ENCODE assay signal across 27 cellular contexts in genomic region chr12:13069380-13069779, GRCh38.
"Had no signal": no experiment of that assay in that cellular context is flagged by ENCODE, and none has a peak within 500 bp of the region (broad histone marks: within the 10 kb centered on the region; RNA-seq: fewer than 3 reads in every experiment).

No MANE protein-coding gene starts in this region.

- H3K9me3 Mint-ChIP-seq: activated B cell treated with CpG ODN at 0.5 μM for 24 hours; activated CD4-positive, alpha-beta memory T cell treated with anti-CD3 and anti-CD28 coated beads, Interleukin-2, amount 10 ng/mL, durations not matched to agents 7 days and 5 days; activated naive CD4-positive, alpha-beta T cell treated with anti-CD3 and anti-CD28 coated beads, Interleukin-2, amount 50 U/mL, for 24 hours; activated naive CD8-positive, alpha-beta T cell treated with anti-CD3 and anti-CD28 coated beads, Interleukin-2, amount 10 ng/mL, durations not matched to agents 7 days and 5 days; activated T-cell treated with anti-CD3 and anti-CD28 coated beads, Interleukin-2, amount 50 U/mL, for 24 hours; activated T-helper 2 cell treated with anti-CD3 and anti-CD28 coated beads, Interferon-gamma antibody, Interleukin-2, Interleukin-4, amounts not matched to agents 10 μg/mL and 5 μg/mL and 100 μg/mL, durations not matched to agents 14 hours and 24 hours and 36 hours; central memory CD8-positive, alpha-beta T cell; T-cell had no signal

- H3K27ac Mint-ChIP-seq: activated B cell treated with CpG ODN at 0.5 μM for 24 hours; activated CD4-positive, alpha-beta memory T cell treated with anti-CD3 and anti-CD28 coated beads, Interleukin-2, amount 10 ng/mL, durations not matched to agents 7 days and 5 days; activated naive CD4-positive, alpha-beta T cell treated with anti-CD3 and anti-CD28 coated beads, Interleukin-2, amount 50 U/mL, for 24 hours; activated naive CD8-positive, alpha-beta T cell treated with anti-CD3 and anti-CD28 coated beads, Interleukin-2, amount 10 ng/mL, durations not matched to agents 7 days and 5 days; activated T-cell treated with anti-CD3 and anti-CD28 coated beads, Interleukin-2, amount 50 U/mL, for 24 hours; activated T-helper 2 cell treated with anti-CD3 and anti-CD28 coated beads, Interferon-gamma antibody, Interleukin-2, Interleukin-4, amounts not matched to agents 10 μg/mL and 5 μg/mL and 100 μg/mL, durations not matched to agents 14 hours and 24 hours and 36 hours; T-cell had no signal

- H3K4me3 Mint-ChIP-seq: activated B cell treated with CpG ODN at 0.5 μM for 24 hours; activated CD4-positive, alpha-beta memory T cell treated with anti-CD3 and anti-CD28 coated beads, Interleukin-2, amount 10 ng/mL, durations not matched to agents 7 days and 5 days; activated naive CD4-positive, alpha-beta T cell treated with anti-CD3 and anti-CD28 coated beads, Interleukin-2, amount 50 U/mL, for 24 hours; activated naive CD8-positive, alpha-beta T cell treated with anti-CD3 and anti-CD28 coated beads, Interleukin-2, amount 10 ng/mL, durations not matched to agents 7 days and 5 days; activated T-cell treated with anti-CD3 and anti-CD28 coated beads, Interleukin-2, amount 50 U/mL, for 24 hours; central memory CD8-positive, alpha-beta T cell; T-cell had no signal

- H3K4me1 Mint-ChIP-seq: activated B cell treated with CpG ODN at 0.5 μM for 24 hours; activated naive CD4-positive, alpha-beta T cell treated with anti-CD3 and anti-CD28 coated beads, Interleukin-2, amount 50 U/mL, for 24 hours had no signal

- DNase-seq: activated B cell treated with CpG ODN at 0.5 μM for 24 hours; activated CD4-positive, alpha-beta memory T cell treated with anti-CD3 and anti-CD28 coated beads, Interleukin-2, amount 10 ng/mL, durations not matched to agents 7 days and 5 days; activated CD4-positive, alpha-beta T cell treated with anti-CD3 and anti-CD28 coated beads for 4 hours; activated CD4-positive, alpha-beta T cell treated with anti-CD3 and anti-CD28 coated beads, Interleukin-2, amount 50 U/mL, for 1 hour; activated CD4-positive, CD25-positive, alpha-beta regulatory T cell treated with anti-CD3 and anti-CD28 coated beads, Interleukin-2, amount 50 U/mL, for 72 hours; activated gamma-delta T cell; activated naive CD4-positive, alpha-beta T cell treated with Interleukin-2 at 50 U/mL for 16 hours; activated naive CD8-positive, alpha-beta T cell treated with anti-CD3 and anti-CD28 coated beads, Interleukin-2, amount 10 ng/mL, durations not matched to agents 7 days and 5 days; activated T-cell treated with anti-CD3 and anti-CD28 coated beads, Interleukin-2, amount 50 U/mL, for 24 hours; amygdala; MM.1S; MV-4-11; NCI-H1092; NCI-H146; NCI-H187 treated with DMSO at 0.1 percent for 48 hours; NCI-H2081; NCI-H345; NCI-H524 treated with DMSO at 0.1 percent for 48 hours; SHP77 treated with DMSO at 0.1 percent for 48 hours; SK-N-SH; T-cell; T-helper 2 cell; T-helper 9 cell had no signal

- H3K27me3 Mint-ChIP-seq: activated B cell treated with CpG ODN at 0.5 μM for 24 hours; activated CD4-positive, alpha-beta memory T cell treated with anti-CD3 and anti-CD28 coated beads, Interleukin-2, amount 10 ng/mL, durations not matched to agents 7 days and 5 days; activated naive CD4-positive, alpha-beta T cell treated with anti-CD3 and anti-CD28 coated beads, Interleukin-2, amount 50 U/mL, for 24 hours; activated naive CD8-positive, alpha-beta T cell treated with anti-CD3 and anti-CD28 coated beads, Interleukin-2, amount 10 ng/mL, durations not matched to agents 7 days and 5 days; activated T-cell treated with anti-CD3 and anti-CD28 coated beads, Interleukin-2, amount 50 U/mL, for 24 hours; central memory CD8-positive, alpha-beta T cell; T-cell had no signal

- ATAC-seq: Panc1, T-cell had no signal
